8 cellular contexts compared by ENCODE assay signal in the genomic region with DNA sequence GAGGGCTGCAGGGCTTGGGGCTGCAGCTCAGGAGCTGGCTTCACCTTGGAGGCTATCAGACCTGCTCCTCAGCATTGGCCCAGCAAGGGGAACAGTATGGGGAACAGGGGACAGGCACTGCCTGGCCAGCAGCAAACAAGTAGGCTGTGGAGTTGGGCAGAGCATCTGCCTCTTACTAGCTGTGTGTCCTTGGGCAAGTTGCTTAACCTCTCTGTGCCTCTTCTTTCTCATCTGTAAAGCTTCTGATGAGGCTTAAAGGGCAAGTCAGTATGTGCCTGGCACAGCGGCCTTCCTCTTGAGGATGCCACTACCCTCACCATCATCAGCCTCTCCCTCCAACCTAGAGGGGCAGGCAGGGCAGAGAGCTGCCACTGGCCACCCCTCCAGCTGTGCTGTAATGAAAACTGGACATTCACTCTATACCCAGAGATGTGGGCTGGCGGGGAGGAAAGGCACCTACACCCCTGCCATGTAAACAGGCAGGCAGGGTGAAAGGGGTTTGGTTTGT. TPM values are rescaled to one million over a fixed set of nuclear protein-coding genes. Genes with fewer than 3 reads are reported as not detected.
DNase-seq lines count a peak whose midpoint lies in the region; ATAC-seq and TF ChIP-seq lines count a peak whose summit lies in the region.

No MANE protein-coding gene starts in this region.

- 0 out of 2 replicates have a peak overlapping the region, but pooled peaks have one; percentile 53 for H2AFZ ChIP-seq in OCI-LY7 (ENCODE audit: low read length)
- H2AFZ ChIP-seq in parathyroid adenoma, result peak overlapping the region; percentile 51

- intact Hi-C loops in OCI-LY7 (cut with micrococcal nuclease; ENCODE audit: unreplicated experiment), result no loop called here

- no peak for ATAC-seq in GM18502 (IDR thresholded peaks at IDR 0.05; ENCODE audit: poor library complexity, unreplicated experiment)

- no peak for DNase-seq in CD8-positive, alpha-beta memory T cell
- DNase-seq in OCI-LY7 (ENCODE audit: low spot score), result no peak
- no peak for DNase-seq in epithelial cell of prostate (ENCODE audit: low read depth, low spot score)
- DNase-seq in DMS53 (lab: John Stamatoyannopoulos, UW), result no peak
- DNase-seq in SKM-1 (lab: John Stamatoyannopoulos, UW; ENCODE audit: unreplicated experiment), result no peak
- DNase-seq in activated gamma-delta T cell treated with Interleukin-2 at 50 U/mL for 16 hours, result no peak

- H3K27me3 ChIP-seq in CD8-positive, alpha-beta memory T cell (ENCODE audit: insufficient read depth, low read length, poor library complexity, severe bottlenecking), result no peaks in the 10 kb centered on the region
- no peaks in the 10 kb centered on the region for H3K27me3 ChIP-seq in parathyroid adenoma (ENCODE audit: control insufficient read depth, insufficient read depth, low read length)

- no TSS peak for BruUV-seq in OCI-LY7 (replicated peaks; lab: Mats Ljungman, UMichigan)

- peak overlapping the region; percentile 63 for H3K4me3 ChIP-seq in CD8-positive, alpha-beta memory T cell (ENCODE audit: low read length)
- peak overlapping the region; percentile 41 for H3K4me3 ChIP-seq in OCI-LY7 (ENCODE audit: low read depth, low read length, poor library complexity, severe bottlenecking)
- H3K4me3 ChIP-seq in parathyroid adenoma (ENCODE audit: low read depth, low read length), result no peak overlapping the region

- peaks cover 24 to 36% (median 25%) of the 10 kb centered on the region in 3 donors for H3K4me1 Mint-ChIP-seq in CD8-positive, alpha-beta memory T cell

- peaks cover 37% of the 10 kb centered on the region for H3K4me1 ChIP-seq in CD8-positive, alpha-beta memory T cell (ENCODE audit: insufficient read depth, low read length)
- H3K4me1 ChIP-seq in OCI-LY7 (ENCODE audit: insufficient read depth, low read length, poor library complexity, severe bottlenecking) (peaks cover 22% of the 10 kb centered on the region), parathyroid adenoma (no peaks in the 10 kb centered on the region)

- H3K36me3 Mint-ChIP-seq in CD8-positive, alpha-beta memory T cell, result no peaks in the 10 kb centered on the region

- H3K9ac ChIP-seq in parathyroid adenoma, result no peak overlapping the region

- H3K27ac Mint-ChIP-seq in CD8-positive, alpha-beta memory T cell, result peak overlapping the region; percentile 55 to 87 (median 82)

- no peaks in the 10 kb centered on the region for H3K27me3 Mint-ChIP-seq in CD8-positive, alpha-beta memory T cell

- peak overlapping the region; percentile 71 for H3K27ac ChIP-seq in CD8-positive, alpha-beta memory T cell (ENCODE audit: low read depth, low read length)
- H3K27ac ChIP-seq in OCI-LY7 (ENCODE audit: low read depth, low read length, poor library complexity, severe bottlenecking) (no peak overlapping the region), epithelial cell of prostate (peak overlapping the region; percentile 67), parathyroid adenoma (no peak overlapping the region)

- no peaks in the 10 kb centered on the region for H3K79me2 ChIP-seq in OCI-LY7 (ENCODE audit: insufficient read depth, low read depth, low read length)
- no peaks in the 10 kb centered on the region for H3K79me2 ChIP-seq in parathyroid adenoma

- H3K9me2 ChIP-seq in OCI-LY7 (ENCODE audit: insufficient read depth, low read length), result no peaks in the 10 kb centered on the region

- no peaks in the 10 kb centered on the region for H3K9me3 ChIP-seq in CD8-positive, alpha-beta memory T cell (ENCODE audit: low read length)
- H3K9me3 ChIP-seq in OCI-LY7 (ENCODE audit: low read length) (no peaks in the 10 kb centered on the region), parathyroid adenoma (ENCODE audit: control insufficient read depth, low read length) (no peaks in the 10 kb centered on the region)

- H3K4me3 Mint-ChIP-seq in CD8-positive, alpha-beta memory T cell, result peak overlapping the region; percentile 62 to 91 (median 75)

- H3K4me2 ChIP-seq in OCI-LY7 (ENCODE audit: low read length), result peak overlapping the region; percentile 58
- no peak overlapping the region for H3K4me2 ChIP-seq in parathyroid adenoma (ENCODE audit: low read length)

- CTCF ChIA-PET in CD8-positive, alpha-beta memory T cell (lab: Charles Lee), result interaction anchor here (0.7 to 14.2 kb wide), 26 partner anchors 9 to 595 kb away, joined by 3 to 345 read pairs (median 4); partner anchors contain the start of gene PHLDA2
- CTCF ChIA-PET in OCI-LY7 (lab: Charles Lee; ENCODE audit: unreplicated experiment), result interaction anchor here (0.6 to 1.6 kb wide), 3 partner anchors 10 to 361 kb away, joined by 3 to 5 read pairs (median 3); no protein-coding TSS in a partner anchor

- no peaks in the 10 kb centered on the region for H3K9me3 Mint-ChIP-seq in CD8-positive, alpha-beta memory T cell

- TF ChIP-seq CTCF in OCI-LY7 (conservative IDR thresholded peaks at IDR 0.05; ENCODE audit: low read length), result peak; percentile 60; the same call in 1 of the 2 replicates
- no peak for TF ChIP-seq CTCF in parathyroid adenoma (IDR thresholded peaks at IDR 0.05)

- POLR2A ChIA-PET in CD8-positive, alpha-beta memory T cell (lab: Charles Lee), result interaction anchor here (0.5 to 2.4 kb wide), 5 partner anchors 9 to 493 kb away, joined by 3 to 13 read pairs (median 3); a partner anchor contains a TSS
- POLR2A ChIA-PET in OCI-LY7 (lab: Charles Lee), result no interaction called here

- no peaks in the 10 kb centered on the region for H4K20me1 ChIP-seq in OCI-LY7 (ENCODE audit: insufficient read depth, low read length)

- H3K36me3 ChIP-seq in CD8-positive, alpha-beta memory T cell (ENCODE audit: insufficient read depth, low read length), result no peaks in the 10 kb centered on the region
- H3K36me3 ChIP-seq in OCI-LY7 (ENCODE audit: insufficient read depth, low read length) (no peaks in the 10 kb centered on the region), parathyroid adenoma (ENCODE audit: control insufficient read depth, insufficient read depth, low read length) (no peaks in the 10 kb centered on the region)

RNA-seq across cellular contexts. Expression of gene CDKN1C, which starts 7.5 kb away (rescaled TPM):
- total RNA-seq in CD8-positive, alpha-beta memory T cell, result 1 to 10 TPM; 1.0 to 1.1 TPM
- polyA plus RNA-seq in CD8-positive, alpha-beta memory T cell, result 0.49 TPM
- 0.13 TPM in 1 of 2 replicates, not detected in the other for total RNA-seq in OCI-LY7 (2014; rRNA removed; shearing (Covaris generic))
- total RNA-seq in OCI-LY7 (2022), result 0.55 and 0.59 TPM in 2 replicates

RNA-seq across cellular contexts. Expression of gene PHLDA2, which starts 36.1 kb away (rescaled TPM):
- 1 to 10 TPM; 2.1 to 2.9 TPM for total RNA-seq in CD8-positive, alpha-beta memory T cell
- polyA plus RNA-seq in CD8-positive, alpha-beta memory T cell, result 1.3 TPM
- total RNA-seq in OCI-LY7 (2014; rRNA removed; shearing (Covaris generic)), result 0.16 and 1.0 TPM in 2 replicates
- total RNA-seq in OCI-LY7 (2022), result 0.34 and 0.50 TPM in 2 replicates

Comparison
In these comparisons a context has a peak if more than half of its experiments do, and no peak if none do; other contexts are left out.
1. H3K27ac ChIP-seq: peak in CD8-positive, alpha-beta memory T cell (single experiment) and epithelial cell of prostate (single experiment); none in OCI-LY7 (single experiment) and parathyroid adenoma (single experiment).